12 cellular contexts compared by ENCODE assay signal in the genomic region with DNA sequence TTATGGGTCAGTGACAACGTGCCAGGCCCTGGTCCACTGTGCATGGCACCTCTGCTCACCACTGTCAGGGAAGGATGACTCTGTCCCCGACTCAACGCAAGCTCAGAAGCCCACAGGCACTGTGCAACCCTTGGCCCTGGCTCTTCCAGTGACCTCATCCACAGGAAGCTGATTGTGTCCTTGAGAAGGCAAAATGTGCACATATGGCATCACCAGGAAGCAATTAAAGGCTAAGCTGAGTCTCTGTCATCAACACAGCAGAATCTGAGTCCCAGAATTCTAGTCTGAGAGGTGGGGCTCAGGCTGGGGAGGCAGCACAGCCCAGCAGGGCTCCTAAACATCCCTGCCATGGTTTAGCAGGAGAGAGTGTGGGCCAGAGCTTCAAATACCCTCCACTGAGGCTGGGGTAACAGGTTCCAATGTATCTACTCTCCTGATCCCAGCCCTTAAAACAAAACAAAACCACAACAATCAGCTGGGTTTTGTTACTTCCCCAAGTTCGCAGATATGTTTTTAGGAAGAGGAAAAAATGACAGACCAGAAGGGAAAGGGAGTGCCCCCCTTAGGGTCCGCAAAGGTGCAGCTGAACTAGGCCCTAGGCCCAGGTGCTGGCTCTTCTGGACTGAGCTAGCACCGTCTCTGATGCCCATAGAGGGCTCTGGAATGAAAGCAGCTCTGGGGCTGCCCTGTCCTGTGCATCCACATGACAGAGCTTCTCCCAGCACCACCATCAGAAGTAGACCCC. TPM values are rescaled to one million over a fixed set of nuclear protein-coding genes. Genes with fewer than 3 reads are reported as not detected.
DNase-seq lines count a peak whose midpoint lies in the region; ATAC-seq, FAIRE-seq and TF ChIP-seq lines count a peak whose summit lies in the region.
"Had no signal": no experiment of that assay in that cellular context is flagged by ENCODE, and none has a peak within 500 bp of the region (broad histone marks: within the 10 kb centered on the region; RNA-seq: fewer than 3 reads in every experiment).

No MANE protein-coding gene starts in this region.

- H3K4me3 ChIP-seq in BLaER1 (no peak overlapping the region), SJCRH30 (no peak overlapping the region)
- H3K4me3 ChIP-seq: lower lobe of right lung, SK-N-MC, tibial nerve had no signal

- H3K36me3 ChIP-seq in BLaER1, result no peaks in the 10 kb centered on the region
- H3K36me3 ChIP-seq in SJCRH30, result no peaks in the 10 kb centered on the region
- H3K36me3 ChIP-seq: lower lobe of right lung, tibial nerve had no signal

- H3K27ac ChIP-seq in BLaER1, result peak overlapping the region; percentile 87
- no peak overlapping the region for H3K27ac ChIP-seq in SJCRH30
- H3K27ac ChIP-seq: lower lobe of right lung, SK-N-MC, tibial nerve had no signal

- H3K4me1 ChIP-seq in BLaER1 (peaks cover 71% of the 10 kb centered on the region), SJCRH30 (no peaks in the 10 kb centered on the region)
- H3K4me1 ChIP-seq: lower lobe of right lung, tibial nerve had no signal

- TF ChIP-seq POLR2A in H54 (IDR thresholded peaks at IDR 0.05; ENCODE audit: low read depth, low read length), result no peak

- DNase-seq in H54 (ENCODE audit: insufficient read length, low spot score) (peak; percentile 15), SJCRH30 (peak; percentile 17 to 31), left kidney (ENCODE audit: low read depth, low spot score) (peak; percentile 15), GOT3 (lab: John Stamatoyannopoulos, UW) (no peak)
- DNase-seq: H7, lower lobe of right lung had no signal

- H4K20me1 ChIP-seq in BLaER1, result no peaks in the 10 kb centered on the region

- no peak for FAIRE-seq in H54 (lab: Jason Lieb, UNC)

- no peak for ATAC-seq in HG02588 (IDR thresholded peaks at IDR 0.05; ENCODE audit: unreplicated experiment)
- ATAC-seq in GM21360 (IDR thresholded peaks at IDR 0.05; ENCODE audit: unreplicated experiment), result no peak
- no peak for ATAC-seq in GM21717 (IDR thresholded peaks at IDR 0.05; ENCODE audit: unreplicated experiment)

- 0 out of 2 replicates have a peak, but pooled peaks cover 4% of the 10 kb centered on the region for H3K9me3 ChIP-seq in BLaER1
- no peaks in the 10 kb centered on the region for H3K9me3 ChIP-seq in SJCRH30 (replicated peaks)
- H3K9me3 ChIP-seq: lower lobe of right lung, tibial nerve had no signal

- peak overlapping the region; percentile 81 for H3K4me2 ChIP-seq in BLaER1

- H3K27me3 ChIP-seq in BLaER1 (no peaks in the 10 kb centered on the region), SJCRH30 (0 out of 2 replicates have a peak, but pooled peaks cover 3% of the 10 kb centered on the region)
- H3K27me3 ChIP-seq: tibial nerve had no signal

- 0 out of 2 replicates have a peak overlapping the region, but pooled peaks have one; percentile 59 for H3K9ac ChIP-seq in BLaER1

RNA-seq across cellular contexts. Expression of a gene that starts 33.5 kb away (rescaled TPM):
- total RNA-seq in SJCRH30 (2014; rRNA removed; shearing (Covaris generic)), result 11.2 and 11.9 TPM in 2 replicates
